24 cellular contexts compared by ENCODE assay signal in the genomic region with DNA sequence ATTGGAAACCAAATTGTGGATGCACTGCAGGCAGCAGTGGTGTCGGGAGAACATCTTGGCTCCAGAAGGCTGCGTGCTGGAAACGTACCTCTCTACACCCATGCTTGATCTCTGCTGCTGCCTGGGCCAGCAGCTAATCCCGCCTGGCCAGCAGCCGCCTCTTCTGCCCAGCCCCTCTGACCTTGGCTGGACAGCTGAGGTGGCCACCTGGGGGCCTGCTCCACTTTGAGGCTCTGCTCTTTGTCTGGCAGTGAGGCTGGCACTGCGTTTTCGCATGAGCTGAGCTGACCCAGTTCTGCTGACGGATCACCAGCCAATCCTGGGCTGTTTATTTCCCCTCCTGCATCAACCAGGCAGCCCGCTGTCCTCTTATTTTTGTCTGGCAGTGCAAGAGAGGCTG.
DNase-seq lines count a peak whose midpoint lies in the region; ATAC-seq, FAIRE-seq and TF ChIP-seq lines count a peak whose summit lies in the region.
"Had no signal": no experiment of that assay in that cellular context is flagged by ENCODE, and none has a peak within 500 bp of the region (broad histone marks: within the 10 kb centered on the region; RNA-seq: fewer than 3 reads in every experiment).

No MANE protein-coding gene starts in this region.

- ATAC-seq in GM19395 (IDR thresholded peaks at IDR 0.05; ENCODE audit: unreplicated experiment): no peak
- no peak for ATAC-seq in HG03139 (IDR thresholded peaks at IDR 0.05; ENCODE audit: unreplicated experiment)
- ATAC-seq: activated CD8-positive, alpha-beta T cell treated with anti-CD3 and anti-CD28 coated beads for 36 hours; activated naive CD8-positive, alpha-beta T cell treated with anti-CD3 and anti-CD28 coated beads, Interleukin-2, amount 50 U/mL, for 24 hours; naive thymus-derived CD8-positive, alpha-beta T cell; stimulated activated memory B cell treated with anti-CD40 and anti-IgM and Interleukin-4, amounts not matched to agents 10 μg/mL and 1 μg/mL and 100 μg/mL, for 72 hours had no signal

- no peak for TF ChIP-seq POLR2A in H54 (IDR thresholded peaks at IDR 0.05; ENCODE audit: low read depth, low read length)

- DNase-seq in G401 (ENCODE audit: low spot score) (peak; percentile 97), cerebellar nuclear complex (lab: John Stamatoyannopoulos, UW) (peak; percentile 67 to 87), midbrain (lab: John Stamatoyannopoulos, UW) (peak; percentile 79), retina (peak; percentile 93), H54 (ENCODE audit: insufficient read length, low spot score) (no peak), OCI-M2 (lab: John Stamatoyannopoulos, UW; ENCODE audit: unreplicated experiment) (no peak)
- DNase-seq: activated CD4-positive, alpha-beta T cell treated with anti-CD3 and anti-CD28 coated beads for 1 hour; activated CD8-positive, alpha-beta T cell treated with anti-CD3 and anti-CD28 coated beads for 36 hours; activated effector memory CD4-positive, alpha-beta T cell treated with anti-CD3 and anti-CD28 coated beads, Interleukin-2, amount 50 U/mL, for 16 hours; activated naive CD8-positive, alpha-beta T cell treated with anti-CD3 and anti-CD28 coated beads, Interleukin-2, amount 50 U/mL, for 24 hours; BE2C; COR-L47; DMS79 treated with DMSO at 0.1 percent for 48 hours; H7; KG1; naive thymus-derived CD8-positive, alpha-beta T cell; NCI-H146; NCI-H510A; stimulated activated CD4-positive, alpha-beta T cell treated with anti-CD3 and anti-CD28 coated beads, Interleukin-4, amount 100 ng/mL, for 1 hour had no signal

- in situ Hi-C loops in G401 (cut with HindIII; ENCODE audit: low sequenced_read_pairs): no loop called here

- FAIRE-seq in H54 (lab: Jason Lieb, UNC): no peak
- FAIRE-seq: endometrium, RCC 7860 had no signal

Comparison
In these comparisons a context has a peak if more than half of its experiments do, and no peak if none do; other contexts are left out.
1. DNase-seq: peak in G401 (single experiment), cerebellar nuclear complex (2 of 2), midbrain (single experiment) and retina (single experiment); none in H54 (single experiment) and OCI-M2 (single experiment).